In the genomic region with DNA sequence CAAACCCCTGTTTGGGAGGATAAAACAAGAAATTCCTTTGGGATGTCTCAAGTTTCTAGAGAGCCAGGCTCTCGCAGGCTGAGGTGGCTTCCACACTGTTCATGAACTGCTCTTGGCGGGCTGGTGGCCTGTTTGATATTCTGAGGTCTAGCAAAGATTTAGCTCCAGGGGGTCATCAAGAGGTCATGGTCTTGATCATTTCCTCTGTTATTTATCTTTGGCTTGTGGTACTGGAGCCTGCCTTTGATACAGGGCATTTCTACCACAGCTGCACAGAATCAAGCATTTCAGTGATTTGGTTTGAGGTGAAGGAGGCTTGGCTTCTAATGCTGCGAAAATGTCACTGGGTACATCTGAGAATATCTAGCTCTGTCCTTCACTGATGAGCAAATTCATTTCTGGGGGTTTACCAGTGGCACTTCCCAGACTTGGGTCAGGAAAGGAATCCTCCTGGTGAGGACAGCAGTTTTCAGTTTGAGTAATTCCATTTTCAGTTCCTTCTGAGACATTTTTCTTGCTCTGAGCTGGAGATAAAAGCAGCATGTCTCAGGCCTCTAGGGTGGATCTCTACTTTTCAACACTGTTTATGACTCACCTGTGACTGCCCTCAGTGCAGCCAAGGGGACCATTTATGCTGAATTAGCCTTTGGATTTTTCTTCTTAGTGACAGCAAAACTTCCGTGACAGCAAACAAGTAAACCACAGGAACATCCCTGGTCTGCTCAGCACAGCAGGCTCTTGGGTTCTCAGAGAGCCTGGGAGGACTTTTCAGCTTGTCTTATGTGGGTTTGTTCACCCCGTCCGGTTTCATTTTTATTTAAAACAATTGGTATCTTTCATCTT, we compare ENCODE assay signal across 8 cellular contexts.
A peak's percentile ranks its signal among the peaks of the same experiment; 100 is the strongest.
DNase-seq lines count a peak whose midpoint lies in the region; ATAC-seq and TF ChIP-seq lines count a peak whose summit lies in the region.

No MANE protein-coding gene starts in this region.

- H3K27me3 Mint-ChIP-seq in central memory CD8-positive, alpha-beta T cell: no peaks in the 10 kb centered on the region

- H3K9me3 ChIP-seq in RWPE2 (ENCODE audit: severe bottlenecking) (no peaks in the 10 kb centered on the region), skeletal muscle satellite cell (replicated peaks; ENCODE audit: low read length) (no peaks in the 10 kb centered on the region)

- H3K9me3 Mint-ChIP-seq in central memory CD8-positive, alpha-beta T cell: no peaks in the 10 kb centered on the region

- H3K9ac ChIP-seq in skeletal muscle satellite cell (ENCODE audit: low read depth, low read length): no peak overlapping the region

- H3K27me3 ChIP-seq in RWPE2 (ENCODE audit: insufficient read depth, poor library complexity, severe bottlenecking) (no peaks in the 10 kb centered on the region), skeletal muscle satellite cell (ENCODE audit: control insufficient read depth, insufficient read depth, low read length) (no peaks in the 10 kb centered on the region)

- no peak overlapping the region for H3K4me3 ChIP-seq in RWPE2 (ENCODE audit: severe bottlenecking)
- no peak overlapping the region for H3K4me3 ChIP-seq in skeletal muscle satellite cell (ENCODE audit: low read length)

- peak overlapping the region; percentile 82 for H3K27ac Mint-ChIP-seq in central memory CD8-positive, alpha-beta T cell (ENCODE audit: low read depth)

- peak overlapping the region; percentile 63 for H3K4me3 Mint-ChIP-seq in central memory CD8-positive, alpha-beta T cell

- TF ChIP-seq CTCF in RWPE2 (IDR thresholded peaks at IDR 0.05; ENCODE audit: poor library complexity, severe bottlenecking): no peak

- no peaks in the 10 kb centered on the region for H3K36me3 Mint-ChIP-seq in central memory CD8-positive, alpha-beta T cell (ENCODE audit: insufficient read depth)

- H3K4me1 ChIP-seq in RWPE2 (ENCODE audit: insufficient read depth, poor library complexity, severe bottlenecking) (peaks cover 6% of the 10 kb centered on the region), skeletal muscle satellite cell (ENCODE audit: control insufficient read depth, insufficient read depth, low read length) (peaks cover 40% of the 10 kb centered on the region)

- peak overlapping the region; percentile 11 for H3K4me2 ChIP-seq in skeletal muscle satellite cell (ENCODE audit: low read length)

- H3K36me3 ChIP-seq in RWPE2 (ENCODE audit: low read depth) (no peaks in the 10 kb centered on the region), skeletal muscle satellite cell (ENCODE audit: insufficient read depth, low read length) (no peaks in the 10 kb centered on the region)

- peak; percentile 82 for ATAC-seq in HG02970 (IDR thresholded peaks at IDR 0.05; ENCODE audit: low FRiP score, unreplicated experiment)
- peak; percentile 70; the same call in 2 of the 3 replicates for ATAC-seq in RWPE2 (ENCODE audit: low read depth)
- ATAC-seq in central memory CD8-positive, alpha-beta T cell (replicated peaks; ENCODE audit: extremely low read depth, poor library complexity, severe bottlenecking): peak; percentile 89

- H3K27ac ChIP-seq in RWPE2 (ENCODE audit: poor library complexity, severe bottlenecking): no peak overlapping the region

- DNase-seq in activated gamma-delta T cell treated with Interleukin-2 at 50 U/mL for 16 hours: peak; percentile 27
- DNase-seq in activated gamma-delta T cell (lab: John Stamatoyannopoulos, UW): no peak
- DNase-seq in RWPE2 (ENCODE audit: low spot score): no peak
- peak; percentile 17 to 47 for DNase-seq in central memory CD8-positive, alpha-beta T cell (ENCODE audit: low spot score in 2 of 2)
- DNase-seq in NCI-H1048 (lab: John Stamatoyannopoulos, UW): no peak
- no peak for DNase-seq in amniotic stem cell (lab: John Stamatoyannopoulos, UW)

- H3K4me1 Mint-ChIP-seq in central memory CD8-positive, alpha-beta T cell: peaks cover 27% of the 10 kb centered on the region

Comparison
In these comparisons a context has a peak if more than half of its experiments do, and no peak if none do; other contexts are left out.
1. DNase-seq: peak in activated gamma-delta T cell treated with Interleukin-2 at 50 U/mL for 16 hours (single experiment) and central memory CD8-positive, alpha-beta T cell (2 of 2); none in activated gamma-delta T cell (single experiment), RWPE2 (single experiment), NCI-H1048 (single experiment) and amniotic stem cell (single experiment).
2. Peak in every context shown above with its lines, with median percentiles within 50 percentile points of each other: ATAC-seq.